ENCODE assay signal across 17 cellular contexts in the genomic region with DNA sequence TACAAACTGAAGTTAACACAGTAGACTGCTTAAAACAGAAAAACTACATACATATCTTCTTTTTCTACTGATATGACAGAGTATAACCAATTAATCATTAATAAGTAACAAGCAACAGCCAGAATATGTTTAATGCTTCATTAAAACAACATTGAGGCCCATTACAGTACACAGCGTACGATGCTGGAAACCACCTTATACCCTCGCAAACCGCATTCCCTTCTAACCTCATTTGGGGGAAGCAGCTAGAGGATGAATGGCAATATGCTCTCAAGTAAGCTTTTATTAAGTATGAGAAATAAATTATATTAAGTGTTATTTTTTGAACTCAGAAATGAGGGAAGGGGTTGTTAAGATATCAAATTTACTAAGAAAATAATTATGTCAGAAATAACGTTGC.
A peak's percentile ranks its signal among the peaks of the same experiment; 100 is the strongest.
DNase-seq lines count a peak whose midpoint lies in the region; ATAC-seq and TF ChIP-seq lines count a peak whose summit lies in the region.
"Had no signal": no experiment of that assay in that cellular context is flagged by ENCODE, and none has a peak within 500 bp of the region (broad histone marks: within the 10 kb centered on the region; RNA-seq: fewer than 3 reads in every experiment).

No MANE protein-coding gene starts in this region.

- H3K4me1 ChIP-seq in OCI-LY3 (ENCODE audit: low read length): peaks cover 20% of the 10 kb centered on the region
- no peaks in the 10 kb centered on the region for H3K4me1 ChIP-seq in H9 (ENCODE audit: insufficient read depth, low read length)

- no peaks in the 10 kb centered on the region for H3K9me3 ChIP-seq in OCI-LY3 (ENCODE audit: insufficient read depth, low read length)
- H3K9me3 ChIP-seq in H9 (ENCODE audit: control insufficient read depth, low read depth, low read length): no peaks in the 10 kb centered on the region
- H3K9me3 ChIP-seq: BE2C, MG63 had no signal

- peak overlapping the region; percentile 63; the same call in 1 of the 2 replicates for H3K27ac ChIP-seq in OCI-LY3 (ENCODE audit: low read length)
- no peak overlapping the region for H3K27ac ChIP-seq in H9 (ENCODE audit: insufficient read length, low read depth, low read length)

- no peak overlapping the region for H4K91ac ChIP-seq in H9 (ENCODE audit: insufficient read length, low read depth, low read length)

- no peaks in the 10 kb centered on the region for H4K20me1 ChIP-seq in OCI-LY3 (ENCODE audit: insufficient read depth, low read length)
- H4K20me1 ChIP-seq in H9 (ENCODE audit: control insufficient read depth, insufficient read depth, insufficient read length): no peaks in the 10 kb centered on the region

- no peaks in the 10 kb centered on the region for H3K79me2 ChIP-seq in OCI-LY3 (ENCODE audit: low read length)
- no peaks in the 10 kb centered on the region for H3K79me2 ChIP-seq in H9 (ENCODE audit: insufficient read depth, low read length)

- DNase-seq in Caki2 (ENCODE audit: low read depth) (peak; percentile 81), glomerular visceral epithelial cell (ENCODE audit: extremely low spot score) (peak; percentile 32), renal cortical epithelial cell (ENCODE audit: low read depth) (peak; percentile 63), NCI-H1436 (lab: John Stamatoyannopoulos, UW) (no peak), H9 (no peak)
- DNase-seq in effector memory CD8-positive, alpha-beta T cell: no peak
- DNase-seq: BE2C; CD4-positive, alpha-beta memory T cell; GOT3; KG1; MG63; NCI-H1105 treated with DMSO at 0.1 percent for 48 hours; NCI-H2029; NCI-H510A; NCI-H82; SIG-M5 had no signal

- no peaks in the 10 kb centered on the region for H3K36me3 ChIP-seq in OCI-LY3 (replicated peaks; ENCODE audit: low read depth, low read length)
- H3K36me3 ChIP-seq: BE2C, MG63 had no signal

- no peaks in the 10 kb centered on the region for H3K9me3 Mint-ChIP-seq in effector memory CD8-positive, alpha-beta T cell
- H3K9me3 Mint-ChIP-seq in H9: no peaks in the 10 kb centered on the region
- H3K9me3 Mint-ChIP-seq: CD4-positive, alpha-beta memory T cell had no signal

- no peak overlapping the region for H3K27ac Mint-ChIP-seq in effector memory CD8-positive, alpha-beta T cell
- no peak overlapping the region for H3K27ac Mint-ChIP-seq in H9
- H3K27ac Mint-ChIP-seq: CD4-positive, alpha-beta memory T cell had no signal

- H2AFZ ChIP-seq in OCI-LY3 (ENCODE audit: low read depth, low read length) (no peak overlapping the region), H9 (ENCODE audit: low read length) (no peak overlapping the region)

- no peak overlapping the region for H4K8ac ChIP-seq in H9 (replicated peaks; ENCODE audit: insufficient read length, low read depth, low read length)

- H2BK15ac ChIP-seq in H9 (ENCODE audit: low read depth, low read length): no peak overlapping the region

- no peak for ATAC-seq in effector memory CD8-positive, alpha-beta T cell (replicated peaks)

- no peaks in the 10 kb centered on the region for H3K4me1 Mint-ChIP-seq in effector memory CD8-positive, alpha-beta T cell (ENCODE audit: low read depth in 2 of 2)
- peaks cover 4% of the 10 kb centered on the region in 2 experiments for H3K4me1 Mint-ChIP-seq in H9
- H3K4me1 Mint-ChIP-seq: CD4-positive, alpha-beta memory T cell had no signal

- H3K4ac ChIP-seq in H9 (ENCODE audit: low read depth, low read length): no peak overlapping the region

- no peak overlapping the region for H2BK12ac ChIP-seq in H9 (ENCODE audit: insufficient read length, low read depth, low read length)

- peak overlapping the region; percentile 62 for H3K4me3 ChIP-seq in OCI-LY3 (ENCODE audit: low read length)
- H3K4me3 ChIP-seq: MG63 had no signal

- in situ Hi-C loops in Caki2 (cut with HindIII; ENCODE audit: low pct_unique_long_range_greater_than_20kb, low sequenced_read_pairs): loop anchor here (5.0 to 25.0 kb wide), 3 partner anchors 334 to 529 kb away; no protein-coding TSS in a partner anchor

- no peak overlapping the region for H3T11ph ChIP-seq in H9 (ENCODE audit: low read length)

- H3K4me3 Mint-ChIP-seq in effector memory CD8-positive, alpha-beta T cell: no peak overlapping the region
- no peak overlapping the region for H3K4me3 Mint-ChIP-seq in H9
- H3K4me3 Mint-ChIP-seq: CD4-positive, alpha-beta memory T cell had no signal

- TF ChIP-seq CTCF in OCI-LY3 (IDR thresholded peaks at IDR 0.05; ENCODE audit: low read depth, low read length) (no peak), H9 (conservative IDR thresholded peaks at IDR 0.05) (no peak)

- no peaks in the 10 kb centered on the region for H3K36me3 Mint-ChIP-seq in effector memory CD8-positive, alpha-beta T cell (ENCODE audit: insufficient read depth)
- H3K36me3 Mint-ChIP-seq in H9 (ENCODE audit: insufficient read depth in 1 of 3, low read depth in 3 of 3): no peaks in the 10 kb centered on the region

- H4K5ac ChIP-seq in H9 (ENCODE audit: insufficient read length, low read depth, low read length): no peak overlapping the region

- no peak overlapping the region for H2BK120ac ChIP-seq in H9 (ENCODE audit: low read depth, low read length, poor library complexity, severe bottlenecking)

- WGBS in H9 (ENCODE audit: extremely low coverage, insufficient read length, low lambda C conversion rate): no CpG with 5 or more reads among the region's 5 CpGs

- H2AK5ac ChIP-seq in H9 (ENCODE audit: insufficient read length, low read length): no peak overlapping the region

- no peaks in the 10 kb centered on the region for H3K79me1 ChIP-seq in H9 (ENCODE audit: insufficient read depth, low read depth, low read length, poor library complexity, severe bottlenecking)

- H2BK20ac ChIP-seq in H9 (ENCODE audit: low read depth, low read length, poor library complexity, severe bottlenecking): no peak overlapping the region

- no peaks in the 10 kb centered on the region for H3K23me2 ChIP-seq in H9 (ENCODE audit: insufficient read length, low read depth, low read length, poor library complexity, severe bottlenecking)

- no peak overlapping the region for H3K14ac ChIP-seq in H9 (ENCODE audit: insufficient read depth, low read length)

- H3K9ac ChIP-seq in OCI-LY3 (ENCODE audit: low read length) (no peak overlapping the region; the same call in 1 of the 2 replicates), H9 (ENCODE audit: extremely low read depth, insufficient read length, low read length) (no peak overlapping the region)

- no peak overlapping the region for H3K18ac ChIP-seq in H9 (ENCODE audit: insufficient read length, low read depth, low read length)

- H3K4me2 ChIP-seq in OCI-LY3 (ENCODE audit: low read length) (peak overlapping the region; percentile 84), H9 (ENCODE audit: insufficient read depth, insufficient read length, low read length) (no peak overlapping the region)

- no peak overlapping the region for H3K23ac ChIP-seq in H9 (ENCODE audit: insufficient read length, low read depth, low read length)

- no peaks in the 10 kb centered on the region for H3K27me3 Mint-ChIP-seq in effector memory CD8-positive, alpha-beta T cell
- no peaks in the 10 kb centered on the region for H3K27me3 Mint-ChIP-seq in H9 (ENCODE audit: low read depth)
- H3K27me3 Mint-ChIP-seq: CD4-positive, alpha-beta memory T cell had no signal

- no peak overlapping the region for H2BK5ac ChIP-seq in H9 (ENCODE audit: insufficient read length, low read length)

- H3K27me3 ChIP-seq in OCI-LY3 (ENCODE audit: low read depth, low read length) (no peaks in the 10 kb centered on the region), H9 (ENCODE audit: insufficient read depth, low read length) (no peaks in the 10 kb centered on the region)
- H3K27me3 ChIP-seq: BE2C, MG63 had no signal

- H3K56ac ChIP-seq in H9 (ENCODE audit: insufficient read length, low read depth, low read length): no peak overlapping the region

Comparison
In these comparisons a context has a peak if more than half of its experiments do, and no peak if none do; other contexts are left out.
1. DNase-seq: peak in Caki2 (single experiment), glomerular visceral epithelial cell (single experiment) and renal cortical epithelial cell (single experiment); none in effector memory CD8-positive, alpha-beta T cell (0 of 3), NCI-H1436 (single experiment) and H9 (single experiment).